Comparison of ENCODE assay signal across 13 cellular contexts in genomic region chr2:233421091-233421816, GRCh38.
DNase-seq lines count a peak whose midpoint lies in the region; ATAC-seq and TF ChIP-seq lines count a peak whose summit lies in the region.
"Had no signal": no experiment of that assay in that cellular context is flagged by ENCODE, and none has a peak within 500 bp of the region (broad histone marks: within the 10 kb centered on the region; RNA-seq: fewer than 3 reads in every experiment).

No MANE protein-coding gene starts in this region.

- peaks cover 6% of the 10 kb centered on the region; the same call in 1 of the 2 replicates for H3K9me3 ChIP-seq in HAP-1
- H3K9me3 ChIP-seq: mucosa of descending colon had no signal

- intact Hi-C loops in activated CD4-positive, alpha-beta T cell treated with anti-CD3 and anti-CD28 coated beads, Interleukin-2, amount 10 ng/mL, durations not matched to agents 24 days and 14 days (cut with micrococcal nuclease), result no loop called here

- in situ Hi-C loops in HAP-1 (cut with MboI; ENCODE audit: low sequenced_read_pairs), result no loop called here

- TF ChIP-seq CTCF in glutamatergic neuron (IDR thresholded peaks at IDR 0.05; ENCODE audit: partially characterized antibody, unreplicated experiment), result no peak

- H3K27ac Mint-ChIP-seq in activated CD4-positive, alpha-beta T cell treated with anti-CD3 and anti-CD28 coated beads, Interleukin-2, amount 10 ng/mL, durations not matched to agents 24 days and 14 days, result peak overlapping the region; percentile 91
- peak overlapping the region; percentile 98 to 100 for H3K27ac Mint-ChIP-seq in T-cell
- no peak overlapping the region for H3K27ac Mint-ChIP-seq in glutamatergic neuron (ENCODE audit: unreplicated experiment)

- CTCF ChIA-PET in T-cell (lab: Charles Lee), result interaction anchor here in 1 of 2 donors (1.1 to 2.9 kb wide), 5 partner anchors 13 to 22 kb away, joined by 3 to 21 read pairs (median 6); no protein-coding TSS in a partner anchor

- peaks cover 4% of the 10 kb centered on the region; the same call in 1 of the 2 replicates for H3K36me3 ChIP-seq in HAP-1 (replicated peaks)

- no peak for DNase-seq in activated CD4-positive, alpha-beta T cell treated with anti-CD3 and anti-CD28 coated beads, Interleukin-2, amount 10 ng/mL, durations not matched to agents 24 days and 14 days
- DNase-seq in activated CD4-positive, alpha-beta T cell treated with anti-CD3 and anti-CD28 coated beads, Interleukin-2, amount 50 U/mL, for 1 hour, result no peak
- DNase-seq in T-cell (peak in 1 of 34 experiments; percentile 4), glutamatergic neuron (no peak), HAP-1 (ENCODE audit: low spot score in 2 of 2) (no peak), NCI-H446 (lab: John Stamatoyannopoulos, UW) (no peak), RKO (ENCODE audit: low spot score) (no peak)
- DNase-seq in stimulated activated CD8-positive, alpha-beta memory T cell treated with anti-CD3 and anti-CD28 coated beads, Interleukin-4, amount 100 ng/mL, for 48 hours, result peak; percentile 23
- DNase-seq: ACHN, GDM1, H7, NCI-H524 treated with DMSO at 0.1 percent for 48 hours had no signal

- peaks cover 3% of the 10 kb centered on the region for H3K9me3 Mint-ChIP-seq in activated CD4-positive, alpha-beta T cell treated with anti-CD3 and anti-CD28 coated beads, Interleukin-2, amount 10 ng/mL, durations not matched to agents 24 days and 14 days
- H3K9me3 Mint-ChIP-seq in T-cell (peaks cover 0 to 1% (median 0%) of the 10 kb centered on the region in 3 donors), glutamatergic neuron (ENCODE audit: unreplicated experiment) (peaks cover 6% of the 10 kb centered on the region)

- ATAC-seq in T-cell (replicated peaks in 1 of 4), result no peak

- H3K4me1 ChIP-seq in HAP-1, result no peaks in the 10 kb centered on the region

- H3K4me3 ChIP-seq in HAP-1, result no peak overlapping the region
- H3K4me3 ChIP-seq: mucosa of descending colon had no signal

- no peaks in the 10 kb centered on the region for H3K27me3 ChIP-seq in HAP-1 (ENCODE audit: low read depth)

- H3K27me3 Mint-ChIP-seq in activated CD4-positive, alpha-beta T cell treated with anti-CD3 and anti-CD28 coated beads, Interleukin-2, amount 10 ng/mL, durations not matched to agents 24 days and 14 days, result peaks cover 2% of the 10 kb centered on the region
- H3K27me3 Mint-ChIP-seq in T-cell (no peaks in the 10 kb centered on the region), glutamatergic neuron (ENCODE audit: unreplicated experiment) (peaks cover 5% of the 10 kb centered on the region)

- POLR2A ChIA-PET in T-cell (lab: Charles Lee), result interaction anchor here in 1 of 2 donors (0.8 kb wide), 1 partner anchor 36 kb away, joined by 3 read pairs; no protein-coding TSS in a partner anchor

- peak overlapping the region; percentile 82 for H3K4me3 Mint-ChIP-seq in activated CD4-positive, alpha-beta T cell treated with anti-CD3 and anti-CD28 coated beads, Interleukin-2, amount 10 ng/mL, durations not matched to agents 24 days and 14 days
- H3K4me3 Mint-ChIP-seq in T-cell, result peak overlapping the region; percentile 79 to 89 (median 89)
- H3K4me3 Mint-ChIP-seq in glutamatergic neuron (ENCODE audit: unreplicated experiment), result peak overlapping the region; percentile 40

- peaks cover 37% of the 10 kb centered on the region for H3K36me3 Mint-ChIP-seq in activated CD4-positive, alpha-beta T cell treated with anti-CD3 and anti-CD28 coated beads, Interleukin-2, amount 10 ng/mL, durations not matched to agents 24 days and 14 days (ENCODE audit: low read depth)
- peaks cover 27% of the 10 kb centered on the region for H3K36me3 Mint-ChIP-seq in T-cell
- H3K36me3 Mint-ChIP-seq in glutamatergic neuron (ENCODE audit: unreplicated experiment), result no peaks in the 10 kb centered on the region

- peaks cover 78% of the 10 kb centered on the region for H3K4me1 Mint-ChIP-seq in activated CD4-positive, alpha-beta T cell treated with anti-CD3 and anti-CD28 coated beads, Interleukin-2, amount 10 ng/mL, durations not matched to agents 24 days and 14 days
- peaks cover 92 to 97% (median 95%) of the 10 kb centered on the region in 3 donors for H3K4me1 Mint-ChIP-seq in T-cell
- peaks cover 17% of the 10 kb centered on the region for H3K4me1 Mint-ChIP-seq in glutamatergic neuron (ENCODE audit: low read depth, unreplicated experiment)
